13 cellular contexts compared by ENCODE assay signal in the genomic region with DNA sequence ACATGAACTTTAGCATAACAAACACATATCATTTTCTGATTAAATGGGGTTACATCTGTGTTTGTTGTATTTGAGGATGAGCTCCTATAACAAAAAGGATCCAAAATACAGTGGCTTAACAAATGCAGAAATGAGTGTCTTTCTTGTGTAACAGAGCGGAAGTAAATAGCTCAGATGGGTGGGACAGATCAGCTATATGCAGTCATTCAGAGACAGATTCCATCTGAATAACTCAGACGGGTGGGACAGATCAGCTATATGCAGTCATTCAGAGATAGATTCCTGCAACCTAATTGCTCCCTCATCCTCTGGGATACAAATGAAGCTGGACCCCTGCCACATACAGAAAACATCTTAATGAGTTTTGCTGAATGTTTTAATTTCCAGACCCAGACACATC.
DNase-seq lines count a peak whose midpoint lies in the region; ATAC-seq, FAIRE-seq and TF ChIP-seq lines count a peak whose summit lies in the region.
"Had no signal": no experiment of that assay in that cellular context is flagged by ENCODE, and none has a peak within 500 bp of the region (broad histone marks: within the 10 kb centered on the region; RNA-seq: fewer than 3 reads in every experiment).

No MANE protein-coding gene starts in this region.

- H3K27ac ChIP-seq in H9 (ENCODE audit: insufficient read length, low read depth, low read length) = no peak overlapping the region
- H3K27ac ChIP-seq: psoas muscle had no signal

- no peak overlapping the region for H2BK12ac ChIP-seq in H9 (ENCODE audit: insufficient read length, low read depth, low read length)

- no CpG with 5 or more reads among the region's 2 CpGs for WGBS in H9 (ENCODE audit: extremely low coverage, insufficient read length, low lambda C conversion rate)

- TF ChIP-seq CTCF in H9 (conservative IDR thresholded peaks at IDR 0.05) = no peak

- H3K56ac ChIP-seq in H9 (ENCODE audit: insufficient read length, low read depth, low read length) = no peak overlapping the region

- no peaks in the 10 kb centered on the region; the same call in 1 of the 2 replicates for H3K4me1 ChIP-seq in H9 (ENCODE audit: insufficient read depth, low read length)
- H3K4me1 ChIP-seq: psoas muscle had no signal

- H3T11ph ChIP-seq in H9 (ENCODE audit: low read length) = no peak overlapping the region

- H2BK20ac ChIP-seq in H9 (ENCODE audit: low read depth, low read length, poor library complexity, severe bottlenecking) = no peak overlapping the region

- H4K5ac ChIP-seq in H9 (ENCODE audit: insufficient read length, low read depth, low read length) = no peak overlapping the region

- H2AK5ac ChIP-seq in H9 (ENCODE audit: insufficient read length, low read length) = no peak overlapping the region

- no peak overlapping the region for H3K9ac ChIP-seq in H9 (ENCODE audit: extremely low read depth, insufficient read length, low read length)

- H3K79me2 ChIP-seq in H9 (ENCODE audit: insufficient read depth, low read length) = no peaks in the 10 kb centered on the region

- ATAC-seq in left lobe of liver = no peak
- no peak for ATAC-seq in HG03280 (IDR thresholded peaks at IDR 0.05; ENCODE audit: unreplicated experiment)
- ATAC-seq: psoas muscle had no signal

- FAIRE-seq in HTR-8/SVneo (lab: Jason Lieb, UNC) = peak; percentile 91
- FAIRE-seq: kidney had no signal

- H3K27ac Mint-ChIP-seq in H9 = no peak overlapping the region; a peak in 1 of 7 replicates
- H3K27ac Mint-ChIP-seq: dendritic cell treated with granulocyte-macrophage colony-stimulating factor and Interleukin-4, amounts not matched to agents 40 ng/mL and 50 ng/mL, for 4 days had no signal

- no peak overlapping the region for H3K23ac ChIP-seq in H9 (ENCODE audit: insufficient read length, low read depth, low read length)

- H3K4me1 Mint-ChIP-seq in H9 = peaks cover 8 to 9% of the 10 kb centered on the region in 2 experiments

- in situ Hi-C loops in KBM-7 (cut with MboI; ENCODE audit: low pct_unique_long_range_greater_than_20kb, low sequenced_read_pairs) = no loop called here

- no peak overlapping the region for H2BK5ac ChIP-seq in H9 (ENCODE audit: insufficient read length, low read length)

- no peaks in the 10 kb centered on the region for H4K20me1 ChIP-seq in H9 (ENCODE audit: control insufficient read depth, insufficient read depth, insufficient read length)

- H4K91ac ChIP-seq in H9 (ENCODE audit: insufficient read length, low read depth, low read length) = no peak overlapping the region

- H3K4ac ChIP-seq in H9 (ENCODE audit: low read depth, low read length) = no peak overlapping the region

- H3K79me1 ChIP-seq in H9 (ENCODE audit: insufficient read depth, low read depth, low read length, poor library complexity, severe bottlenecking) = no peaks in the 10 kb centered on the region

- DNase-seq in AG08396 (ENCODE audit: low spot score) = peak; percentile 56
- DNase-seq in HTR-8/SVneo (ENCODE audit: insufficient read length, low spot score) = peak; percentile 36
- peak; percentile 66 for DNase-seq in astrocyte of the hippocampus (ENCODE audit: low read depth, low spot score)
- peak; percentile 77 for DNase-seq in kidney tubule cell (ENCODE audit: low spot score)
- no peak for DNase-seq in left lobe of liver (ENCODE audit: low spot score)
- DNase-seq in H9 = no peak
- DNase-seq in KBM-7 = no peak
- DNase-seq: activated T-cell treated with anti-CD3 and anti-CD28 coated beads, Interleukin-2, amount 50 U/mL, for 48 hours; kidney; NCI-H345; psoas muscle had no signal

- no peak overlapping the region for H4K8ac ChIP-seq in H9 (replicated peaks; ENCODE audit: insufficient read length, low read depth, low read length)

- no peaks in the 10 kb centered on the region for H3K9me3 ChIP-seq in H9 (ENCODE audit: control insufficient read depth, low read depth, low read length)
- H3K9me3 ChIP-seq: psoas muscle had no signal

- H2BK15ac ChIP-seq in H9 (ENCODE audit: low read depth, low read length) = no peak overlapping the region

- no peaks in the 10 kb centered on the region for H3K9me3 Mint-ChIP-seq in H9

- no peaks in the 10 kb centered on the region for H3K23me2 ChIP-seq in H9 (ENCODE audit: insufficient read length, low read depth, low read length, poor library complexity, severe bottlenecking)

- H3K36me3 Mint-ChIP-seq in H9 (ENCODE audit: insufficient read depth in 1 of 3, low read depth in 3 of 3) = peaks cover 0 to under 1% (median 0%) of the 10 kb centered on the region in 3 experiments; a peak in 2 of 7 replicates

- no peak overlapping the region for H2BK120ac ChIP-seq in H9 (ENCODE audit: low read depth, low read length, poor library complexity, severe bottlenecking)

- no peaks in the 10 kb centered on the region for H3K27me3 ChIP-seq in H9 (ENCODE audit: insufficient read depth, low read length)

- no peak overlapping the region for H3K18ac ChIP-seq in H9 (ENCODE audit: insufficient read length, low read depth, low read length)

- H3K4me3 Mint-ChIP-seq in H9 = no peak overlapping the region
- H3K4me3 Mint-ChIP-seq: dendritic cell treated with granulocyte-macrophage colony-stimulating factor and Interleukin-4, amounts not matched to agents 40 ng/mL and 50 ng/mL, for 4 days had no signal

- no peak overlapping the region for H2AFZ ChIP-seq in H9 (ENCODE audit: low read length)

- H3K14ac ChIP-seq in H9 (ENCODE audit: insufficient read depth, low read length) = no peak overlapping the region

- H3K27me3 Mint-ChIP-seq in H9 (ENCODE audit: low read depth) = no peaks in the 10 kb centered on the region
- H3K27me3 Mint-ChIP-seq: dendritic cell treated with granulocyte-macrophage colony-stimulating factor and Interleukin-4, amounts not matched to agents 40 ng/mL and 50 ng/mL, for 4 days had no signal

- no peak overlapping the region for H3K4me2 ChIP-seq in H9 (ENCODE audit: insufficient read depth, insufficient read length, low read length)

Comparison
In these comparisons a context has a peak if more than half of its experiments do, and no peak if none do; other contexts are left out.
1. DNase-seq: peak in AG08396 (single experiment), HTR-8/SVneo (single experiment), astrocyte of the hippocampus (single experiment) and kidney tubule cell (single experiment); none in left lobe of liver (single experiment), H9 (single experiment) and KBM-7 (single experiment).